ENCODE assay signal across 1 cellular context in the genomic region with DNA sequence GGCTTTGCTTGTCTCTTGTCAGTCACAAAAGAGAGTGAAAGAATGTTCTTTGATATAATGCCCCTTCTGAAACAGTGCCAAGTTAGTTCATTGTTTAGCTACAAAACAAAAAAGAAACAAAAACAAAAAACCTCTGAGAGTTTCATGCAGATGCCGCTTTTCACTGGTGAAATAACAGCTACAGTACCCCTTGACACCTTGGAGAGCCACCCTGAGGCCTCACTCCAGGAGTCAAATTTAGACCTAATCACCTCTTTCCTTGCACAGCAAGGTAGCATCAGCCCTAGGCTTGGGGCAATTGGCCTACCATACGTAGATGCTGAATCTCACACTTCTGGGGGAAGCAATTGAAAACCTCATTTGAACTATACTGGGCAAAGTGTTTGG.
TF ChIP-seq lines count a peak whose summit lies in the region.

No MANE protein-coding gene starts in this region.

TF ChIP-seq in HepG2, 621 proteins besides CTCF, POLR2A, EP300 and RAD21 (continued from another document):
- TF ChIP-seq, protein P1, sequence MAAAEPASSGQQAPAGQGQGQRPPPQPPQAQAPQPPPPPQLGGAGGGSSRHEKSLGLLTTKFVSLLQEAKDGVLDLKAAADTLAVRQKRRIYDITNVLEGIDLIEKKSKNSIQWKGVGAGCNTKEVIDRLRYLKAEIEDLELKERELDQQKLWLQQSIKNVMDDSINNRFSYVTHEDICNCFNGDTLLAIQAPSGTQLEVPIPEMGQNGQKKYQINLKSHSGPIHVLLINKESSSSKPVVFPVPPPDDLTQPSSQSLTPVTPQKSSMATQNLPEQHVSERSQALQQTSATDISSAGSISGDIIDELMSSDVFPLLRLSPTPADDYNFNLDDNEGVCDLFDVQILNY (CRISPR knock-in tag; conservative IDR thresholded peaks at IDR 0.05) = no peak
- TF ChIP-seq, protein P2, sequence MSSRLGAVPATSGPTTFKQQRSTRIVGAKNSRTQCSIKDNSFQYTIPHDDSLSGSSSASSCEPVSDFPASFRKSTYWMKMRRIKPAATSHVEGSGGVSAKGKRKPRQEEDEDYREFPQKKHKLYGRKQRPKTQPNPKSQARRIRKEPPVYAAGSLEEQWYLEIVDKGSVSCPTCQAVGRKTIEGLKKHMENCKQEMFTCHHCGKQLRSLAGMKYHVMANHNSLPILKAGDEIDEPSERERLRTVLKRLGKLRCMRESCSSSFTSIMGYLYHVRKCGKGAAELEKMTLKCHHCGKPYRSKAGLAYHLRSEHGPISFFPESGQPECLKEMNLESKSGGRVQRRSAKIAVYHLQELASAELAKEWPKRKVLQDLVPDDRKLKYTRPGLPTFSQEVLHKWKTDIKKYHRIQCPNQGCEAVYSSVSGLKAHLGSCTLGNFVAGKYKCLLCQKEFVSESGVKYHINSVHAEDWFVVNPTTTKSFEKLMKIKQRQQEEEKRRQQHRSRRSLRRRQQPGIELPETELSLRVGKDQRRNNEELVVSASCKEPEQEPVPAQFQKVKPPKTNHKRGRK (CRISPR knock-in tag; IDR thresholded peaks at IDR 0.05) = no peak
- TF ChIP-seq SCMH1 (CRISPR knock-in tag; IDR thresholded peaks at IDR 0.05; ENCODE audit: borderline replicate concordance) = no peak
- TF ChIP-seq, protein P3, sequence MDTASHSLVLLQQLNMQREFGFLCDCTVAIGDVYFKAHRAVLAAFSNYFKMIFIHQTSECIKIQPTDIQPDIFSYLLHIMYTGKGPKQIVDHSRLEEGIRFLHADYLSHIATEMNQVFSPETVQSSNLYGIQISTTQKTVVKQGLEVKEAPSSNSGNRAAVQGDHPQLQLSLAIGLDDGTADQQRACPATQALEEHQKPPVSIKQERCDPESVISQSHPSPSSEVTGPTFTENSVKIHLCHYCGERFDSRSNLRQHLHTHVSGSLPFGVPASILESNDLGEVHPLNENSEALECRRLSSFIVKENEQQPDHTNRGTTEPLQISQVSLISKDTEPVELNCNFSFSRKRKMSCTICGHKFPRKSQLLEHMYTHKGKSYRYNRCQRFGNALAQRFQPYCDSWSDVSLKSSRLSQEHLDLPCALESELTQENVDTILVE (CRISPR knock-in tag; IDR thresholded peaks at IDR 0.05) = no peak
- TF ChIP-seq, protein P4, sequence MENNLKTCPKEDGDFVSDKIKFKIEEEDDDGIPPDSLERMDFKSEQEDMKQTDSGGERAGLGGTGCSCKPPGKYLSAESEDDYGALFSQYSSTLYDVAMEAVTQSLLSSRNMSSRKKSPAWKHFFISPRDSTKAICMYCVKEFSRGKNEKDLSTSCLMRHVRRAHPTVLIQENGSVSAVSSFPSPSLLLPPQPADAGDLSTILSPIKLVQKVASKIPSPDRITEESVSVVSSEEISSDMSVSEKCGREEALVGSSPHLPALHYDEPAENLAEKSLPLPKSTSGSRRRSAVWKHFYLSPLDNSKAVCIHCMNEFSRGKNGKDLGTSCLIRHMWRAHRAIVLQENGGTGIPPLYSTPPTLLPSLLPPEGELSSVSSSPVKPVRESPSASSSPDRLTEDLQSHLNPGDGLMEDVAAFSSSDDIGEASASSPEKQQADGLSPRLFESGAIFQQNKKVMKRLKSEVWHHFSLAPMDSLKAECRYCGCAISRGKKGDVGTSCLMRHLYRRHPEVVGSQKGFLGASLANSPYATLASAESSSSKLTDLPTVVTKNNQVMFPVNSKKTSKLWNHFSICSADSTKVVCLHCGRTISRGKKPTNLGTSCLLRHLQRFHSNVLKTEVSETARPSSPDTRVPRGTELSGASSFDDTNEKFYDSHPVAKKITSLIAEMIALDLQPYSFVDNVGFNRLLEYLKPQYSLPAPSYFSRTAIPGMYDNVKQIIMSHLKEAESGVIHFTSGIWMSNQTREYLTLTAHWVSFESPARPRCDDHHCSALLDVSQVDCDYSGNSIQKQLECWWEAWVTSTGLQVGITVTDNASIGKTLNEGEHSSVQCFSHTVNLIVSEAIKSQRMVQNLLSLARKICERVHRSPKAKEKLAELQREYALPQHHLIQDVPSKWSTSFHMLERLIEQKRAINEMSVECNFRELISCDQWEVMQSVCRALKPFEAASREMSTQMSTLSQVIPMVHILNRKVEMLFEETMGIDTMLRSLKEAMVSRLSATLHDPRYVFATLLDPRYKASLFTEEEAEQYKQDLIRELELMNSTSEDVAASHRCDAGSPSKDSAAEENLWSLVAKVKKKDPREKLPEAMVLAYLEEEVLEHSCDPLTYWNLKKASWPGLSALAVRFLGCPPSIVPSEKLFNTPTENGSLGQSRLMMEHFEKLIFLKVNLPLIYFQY (CRISPR knock-in tag; IDR thresholded peaks at IDR 0.05; ENCODE audit: borderline replicate concordance) = no peak
- TF ChIP-seq ZNF550 (CRISPR knock-in tag; IDR thresholded peaks at IDR 0.05; ENCODE audit: borderline replicate concordance) = no peak
- no peak for TF ChIP-seq ARNT2 (CRISPR knock-in tag; IDR thresholded peaks at IDR 0.05; ENCODE audit: low read depth)
- no peak for TF ChIP-seq STAG1 (CRISPR knock-in tag; IDR thresholded peaks at IDR 0.05)
- no peak for TF ChIP-seq JUNB (CRISPR knock-in tag; IDR thresholded peaks at IDR 0.05; ENCODE audit: borderline replicate concordance)
- no peak for TF ChIP-seq KLF6 (CRISPR knock-in tag; IDR thresholded peaks at IDR 0.05)
- TF ChIP-seq ZNF350 (CRISPR knock-in tag; IDR thresholded peaks at IDR 0.05; ENCODE audit: borderline replicate concordance, low read depth) = no peak
- no peak for TF ChIP-seq MTF1 (CRISPR knock-in tag; IDR thresholded peaks at IDR 0.05)
- TF ChIP-seq ZNF879 (CRISPR knock-in tag; IDR thresholded peaks at IDR 0.05) = no peak
